Comparison of ENCODE assay signal across 8 cellular contexts in the genomic region with DNA sequence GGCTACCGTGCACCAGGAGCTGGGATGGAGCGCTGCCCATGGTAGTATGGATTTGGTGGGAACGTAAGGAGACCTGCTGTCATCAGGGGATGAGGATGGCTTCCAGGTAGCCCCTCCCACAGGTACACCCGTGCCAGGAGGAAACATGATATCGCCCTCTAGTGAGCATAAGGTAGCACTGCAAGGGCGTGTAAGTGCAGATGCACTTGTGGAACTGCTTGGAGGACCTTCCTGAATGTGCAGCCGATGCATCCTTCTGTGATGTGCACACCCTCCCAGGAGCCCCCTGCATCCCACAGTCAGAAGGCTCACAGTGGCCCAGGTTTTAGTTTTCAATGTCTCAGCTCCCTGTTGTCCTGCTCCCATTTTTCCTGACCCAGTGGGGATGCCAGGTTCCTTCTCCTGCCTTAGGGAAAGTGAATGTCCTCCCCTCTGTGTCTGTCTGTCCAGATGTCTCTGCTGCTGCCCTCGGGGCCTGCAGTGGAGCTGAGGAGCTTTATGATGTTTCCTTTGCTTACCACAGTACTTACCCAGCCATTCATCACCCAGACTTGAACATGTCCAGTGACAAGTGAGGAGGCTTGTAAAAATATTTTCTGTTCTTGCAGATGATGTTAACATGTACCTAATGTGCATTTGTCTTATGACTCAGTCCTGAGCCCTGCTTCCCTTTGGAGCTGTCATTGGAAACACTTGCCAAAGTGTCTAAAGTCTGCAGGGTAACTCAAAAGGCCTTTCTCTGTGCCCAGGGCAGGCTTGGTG. TPM values are rescaled to one million over a fixed set of nuclear protein-coding genes. Genes with fewer than 3 reads are reported as not detected.
DNase-seq lines count a peak whose midpoint lies in the region; ATAC-seq, FAIRE-seq and TF ChIP-seq lines count a peak whose summit lies in the region.
"Had no signal": no experiment of that assay in that cellular context is flagged by ENCODE, and none has a peak within 500 bp of the region (broad histone marks: within the 10 kb centered on the region; RNA-seq: fewer than 3 reads in every experiment).

No MANE protein-coding gene starts in this region.

- BruUV-seq in K562 (replicated peaks; lab: Mats Ljungman, UMichigan) = no TSS peak

- H3K79me2 ChIP-seq in K562 (ENCODE audit: control insufficient read depth, insufficient read depth, low read length) = no peaks in the 10 kb centered on the region

- TF ChIP-seq RAD21 in K562 (CRISPR knock-in tag; conservative IDR thresholded peaks at IDR 0.05 in 1 of 2, IDR thresholded peaks at IDR 0.05 in 1 of 2) = peak; percentile 82 to 96

- POLR2A ChIA-PET in K562 (lab: Yijun Ruan, JAX) = no interaction called here

- intact Hi-C loops in K562 (cut with micrococcal nuclease) = loop anchor here (1.0 to 5.0 kb wide), 4 partner anchors 30 to 160 kb away; no protein-coding TSS in a partner anchor

- in situ Hi-C loops in K562 (cut with MboI) = no loop called here

- H3K4me2 ChIP-seq in K562 (ENCODE audit: insufficient read depth, low read length) = no peak overlapping the region

- DNase-seq in GM06990 (ENCODE audit: extremely low read depth, insufficient read length) (peak; percentile 26), RPMI8226 (peak; percentile 66), K562 (ENCODE audit: extremely low read depth in 1 of 4, low spot score in 3 of 4) (peak; percentile 75 to 91 (median 87)), kidney glomerular epithelial cell (lab: John Stamatoyannopoulos, UW) (peak; percentile 85)
- DNase-seq in stimulated activated CD4-positive, alpha-beta T cell treated with anti-CD3 and anti-CD28 coated beads, Interleukin-4, amount 100 ng/mL, for 4 hours = peak; percentile 8 to 25

- H3K9me3 ChIP-seq in K562 (replicated peaks; ENCODE audit: control insufficient read depth, insufficient read depth, low read depth, low read length) = no peaks in the 10 kb centered on the region

- H3K9me1 ChIP-seq in K562 (ENCODE audit: control insufficient read depth, insufficient read depth, low read length) = no peaks in the 10 kb centered on the region

- H3K27ac ChIP-seq in K562 (ENCODE audit: extremely low read depth, low read depth, low read length) = no peak overlapping the region

- CTCF ChIA-PET in K562 (lab: Yijun Ruan, JAX; ENCODE audit: low intra/inter-chr PET ratio) = interaction anchor here (1.1 to 1.3 kb wide), 2 partner anchors 158 to 160 kb away, joined by 7 to 11 read pairs; no protein-coding TSS in a partner anchor

- TF ChIP-seq POLR2A in K562 (conservative IDR thresholded peaks at IDR 0.05) = no peak

- TF ChIP-seq EP300 in K562 (IDR thresholded peaks at IDR 0.05; ENCODE audit: low read length) = no peak

- peaks cover 2% of the 10 kb centered on the region; the same call in 1 of the 2 replicates for H3K27me3 ChIP-seq in GM06990 (replicated peaks; ENCODE audit: control insufficient read depth, insufficient read depth, low read length)
- no peaks in the 10 kb centered on the region for H3K27me3 ChIP-seq in K562 (ENCODE audit: control insufficient read depth in 2 of 2, insufficient read depth in 2 of 2, low read length in 2 of 2)

- FAIRE-seq in K562 (lab: Jason Lieb, UNC) = peak; percentile 91

- ATAC-seq in GM21723 (IDR thresholded peaks at IDR 0.05; ENCODE audit: unreplicated experiment) = peak; percentile 88
- ATAC-seq in K562 = peak; percentile 84

- H3K4me1 ChIP-seq in K562 (replicated peaks in 1 of 2; ENCODE audit: control insufficient read depth in 2 of 2, insufficient read depth in 2 of 2, low read length in 2 of 2) = peaks cover 12 to 14% of the 10 kb centered on the region in 2 experiments

- H3K36me3 ChIP-seq in GM06990 (ENCODE audit: control insufficient read depth, insufficient read depth, low read length) = no peaks in the 10 kb centered on the region
- no peaks in the 10 kb centered on the region for H3K36me3 ChIP-seq in K562 (ENCODE audit: control insufficient read depth, insufficient read depth, low read length)

- H3K9ac ChIP-seq in K562 (ENCODE audit: insufficient read depth in 1 of 2, low read depth in 2 of 2, low read length in 2 of 2) = no peak overlapping the region

- 0% methylated on average over 8 of the region's 8 CpGs for WGBS in K562 (ENCODE audit: insufficient coverage, low coverage, missing lambda C conversion rate)

- TF ChIP-seq CTCF in GM06990 (IDR thresholded peaks at IDR 0.05; ENCODE audit: insufficient read depth, low read length, poor library complexity, severe bottlenecking) = peak; percentile 95
- TF ChIP-seq CTCF in LNCAP (IDR thresholded peaks at IDR 0.05) = peak; percentile 87
- peak; percentile 91 to 95 (median 92) for TF ChIP-seq CTCF in K562 (IDR thresholded peaks at IDR 0.05 in 2 of 3, conservative IDR thresholded peaks at IDR 0.05 in 1 of 3; ENCODE audit: insufficient read depth in 2 of 3, low read depth in 1 of 3, low read length in 3 of 3)

- no peak overlapping the region for H3K4me3 ChIP-seq in GM06990 (replicated peaks; ENCODE audit: low read depth, low read length)
- no peak overlapping the region for H3K4me3 ChIP-seq in K562

- H2AFZ ChIP-seq in K562 (ENCODE audit: low read depth, low read length) = peak overlapping the region; percentile 77; the same call in 1 of the 2 replicates

- no peaks in the 10 kb centered on the region; the same call in 1 of the 2 replicates for H4K20me1 ChIP-seq in K562 (replicated peaks; ENCODE audit: control insufficient read depth, insufficient read depth, low read length)

TF ChIP-seq in K562, 482 proteins besides CTCF, POLR2A, EP300 and RAD21 (continues in another document):
- TF ChIP-seq, protein P1, sequence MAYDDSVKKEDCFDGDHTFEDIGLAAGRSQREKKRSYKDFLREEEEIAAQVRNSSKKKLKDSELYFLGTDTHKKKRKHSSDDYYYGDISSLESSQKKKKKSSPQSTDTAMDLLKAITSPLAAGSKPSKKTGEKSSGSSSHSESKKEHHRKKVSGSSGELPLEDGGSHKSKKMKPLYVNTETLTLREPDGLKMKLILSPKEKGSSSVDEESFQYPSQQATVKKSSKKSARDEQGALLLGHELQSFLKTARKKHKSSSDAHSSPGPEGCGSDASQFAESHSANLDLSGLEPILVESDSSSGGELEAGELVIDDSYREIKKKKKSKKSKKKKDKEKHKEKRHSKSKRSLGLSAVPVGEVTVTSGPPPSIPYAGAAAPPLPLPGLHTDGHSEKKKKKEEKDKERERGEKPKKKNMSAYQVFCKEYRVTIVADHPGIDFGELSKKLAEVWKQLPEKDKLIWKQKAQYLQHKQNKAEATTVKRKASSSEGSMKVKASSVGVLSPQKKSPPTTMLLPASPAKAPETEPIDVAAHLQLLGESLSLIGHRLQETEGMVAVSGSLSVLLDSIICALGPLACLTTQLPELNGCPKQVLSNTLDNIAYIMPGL (CRISPR knock-in tag; IDR thresholded peaks at IDR 0.05) = no peak
- TF ChIP-seq L3MBTL2 (IDR thresholded peaks at IDR 0.05) (no peak), RB1 (IDR thresholded peaks at IDR 0.05; ENCODE audit: low read depth) (peak; percentile 45; the same call in 1 of the 2 replicates), MYNN (IDR thresholded peaks at IDR 0.05) (peak; percentile 60; the same call in 1 of the 2 replicates), MYNN (CRISPR knock-in tag; IDR thresholded peaks at IDR 0.05) (no peak), SP2 (IDR thresholded peaks at IDR 0.05; ENCODE audit: extremely low read depth, low read depth, low read length, poor library complexity, severe bottlenecking) (no peak), SOX6 (IDR thresholded peaks at IDR 0.05) (peak; percentile 38; the same call in 1 of the 2 replicates), CC2D1A (IDR thresholded peaks at IDR 0.05) (peak; percentile 71; the same call in 1 of the 2 replicates), SP1 (CRISPR knock-in tag; IDR thresholded peaks at IDR 0.05) (peak; percentile 60), MTA2 (IDR thresholded peaks at IDR 0.05; ENCODE audit: low read depth) (no peak), ZNF699 (CRISPR knock-in tag; IDR thresholded peaks at IDR 0.05; ENCODE audit: insufficient replicate concordance) (no peak), TBP (optimal IDR thresholded peaks at IDR 0.05; ENCODE audit: low read depth, low read length) (no peak), CBFA2T3 (IDR thresholded peaks at IDR 0.05) (no peak), SMAD3 (CRISPR knock-in tag; conservative IDR thresholded peaks at IDR 0.05) (no peak), ZNF57 (CRISPR knock-in tag; IDR thresholded peaks at IDR 0.05) (no peak), ARID2 (IDR thresholded peaks at IDR 0.05) (peak; percentile 72; the same call in 1 of the 2 replicates), GABPB2 (CRISPR knock-in tag; conservative IDR thresholded peaks at IDR 0.05) (no peak), RUNX1 (IDR thresholded peaks at IDR 0.05; ENCODE audit: low read depth) (no peak)
- TF ChIP-seq, protein P2, sequence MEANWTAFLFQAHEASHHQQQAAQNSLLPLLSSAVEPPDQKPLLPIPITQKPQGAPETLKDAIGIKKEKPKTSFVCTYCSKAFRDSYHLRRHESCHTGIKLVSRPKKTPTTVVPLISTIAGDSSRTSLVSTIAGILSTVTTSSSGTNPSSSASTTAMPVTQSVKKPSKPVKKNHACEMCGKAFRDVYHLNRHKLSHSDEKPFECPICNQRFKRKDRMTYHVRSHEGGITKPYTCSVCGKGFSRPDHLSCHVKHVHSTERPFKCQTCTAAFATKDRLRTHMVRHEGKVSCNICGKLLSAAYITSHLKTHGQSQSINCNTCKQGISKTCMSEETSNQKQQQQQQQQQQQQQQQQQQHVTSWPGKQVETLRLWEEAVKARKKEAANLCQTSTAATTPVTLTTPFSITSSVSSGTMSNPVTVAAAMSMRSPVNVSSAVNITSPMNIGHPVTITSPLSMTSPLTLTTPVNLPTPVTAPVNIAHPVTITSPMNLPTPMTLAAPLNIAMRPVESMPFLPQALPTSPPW (CRISPR knock-in tag; IDR thresholded peaks at IDR 0.05) = peak; percentile 52

RNA-seq across cellular contexts. Expression of a gene that starts 49.2 kb away (rescaled TPM):
- not detected in 2 replicates for total RNA-seq in K562 (2011; cell fraction: chromatin; rRNA removed; ENCODE audit: low replicate concordance)
- total RNA-seq in K562 (2011; cell fraction: nucleolus; rRNA removed) = not detected in 2 replicates
- not detected in 2 replicates for total RNA-seq in K562 (2011; cell fraction: nucleoplasm; rRNA removed)
- total RNA-seq in K562 (2014; rRNA removed) (not detected in 2 replicates), K562 (2014; rRNA removed; fragmentation: Illumina TruSeq; extraction: Trizol) (not detected in 2 replicates), K562 (2015; rRNA removed; fragmentation: Illumina TruSeq; extraction: Trizol) (not detected in 2 replicates), K562 (2021) (not detected in 2 replicates)
- polyA plus RNA-seq in K562 (2011; rRNA removed) (not detected in 2 replicates), K562 (2014; fragmentation: Illumina TruSeq; extraction: Trizol) (not detected in 2 replicates), K562 (2014; fragmentation: Nextera tagmentation; extraction: Ambion mirVana) (not detected), K562 (2014; rRNA removed) (not detected in 2 replicates)
- polyA plus RNA-seq in K562 (2011; cell fraction: cytosol; rRNA removed) = not detected in 2 replicates
- not detected in 2 replicates for polyA plus RNA-seq in K562 (2011; cell fraction: nucleus; rRNA removed)
- not detected in 2 replicates for polyA plus RNA-seq in K562 (2012)
- not detected in 2 replicates for polyA minus RNA-seq in K562 (2011; rRNA and poly(A)+ RNA removed)
- polyA minus RNA-seq in K562 (2011; cell fraction: cytosol; rRNA and poly(A)+ RNA removed) = not detected in 2 replicates
- not detected in 2 replicates for polyA minus RNA-seq in K562 (2011; cell fraction: nucleus; rRNA and poly(A)+ RNA removed)
- total RNA-seq: dermis microvascular lymphatic vessel endothelial cell had no signal

Comparison
In these comparisons a context has a peak if more than half of its experiments do, and no peak if none do; other contexts are left out.
1. DNase-seq: peak in every context shown above with its lines; median percentile 87 in K562; 85 in kidney glomerular epithelial cell; 66 in RPMI8226; 26 in GM06990; 16 in stimulated activated CD4-positive, alpha-beta T cell treated with anti-CD3 and anti-CD28 coated beads, Interleukin-4, amount 100 ng/mL, for 4 hours.